ENCODE assay signal across 8 cellular contexts in genomic region chr12:116737774-116738657, GRCh38. TPM values are rescaled to one million over a fixed set of nuclear protein-coding genes. Genes with fewer than 3 reads are reported as not detected.
DNase-seq lines count a peak whose midpoint lies in the region; ATAC-seq, FAIRE-seq and TF ChIP-seq lines count a peak whose summit lies in the region.

TSS of gene RNFT2 (plus strand) at chr12:116738315. CDS start at chr12:116740498, 2,183 bp downstream.
A gene with protein sequence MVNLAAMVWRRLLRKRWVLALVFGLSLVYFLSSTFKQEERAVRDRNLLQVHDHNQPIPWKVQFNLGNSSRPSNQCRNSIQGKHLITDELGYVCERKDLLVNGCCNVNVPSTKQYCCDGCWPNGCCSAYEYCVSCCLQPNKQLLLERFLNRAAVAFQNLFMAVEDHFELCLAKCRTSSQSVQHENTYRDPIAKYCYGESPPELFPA (minus strand): TSS chr12:116738069. CDS start chr12:116737900, 169 bp downstream.

- POLR2A ChIA-PET in HepG2 (lab: Yijun Ruan, JAX), result interaction anchor here (0.6 to 1.0 kb wide), 3 partner anchors 45 to 80 kb away, joined by 3 read pairs; no protein-coding TSS in a partner anchor

- TF ChIP-seq RAD21 in HepG2 (CRISPR knock-in tag; IDR thresholded peaks at IDR 0.05), result peak; percentile 58

- no peaks in the 10 kb centered on the region; a peak in 2 of 5 replicates for H3K36me3 ChIP-seq in HepG2 (replicated peaks in 1 of 2; ENCODE audit: control insufficient read depth in 1 of 2, insufficient read depth in 2 of 2, low read length in 2 of 2)

- peak; percentile 64 to 80; a peak in 3 of 4 replicates for TF ChIP-seq POLR2A in HepG2 (IDR thresholded peaks at IDR 0.05; ENCODE audit: insufficient read depth in 1 of 2, low read depth in 2 of 2, low read length in 2 of 2)

- DNase-seq in NCI-H69 (lab: John Stamatoyannopoulos, UW), result peak; percentile 100
- DNase-seq in activated CD4-positive, alpha-beta T cell treated with anti-CD3 and anti-CD28 coated beads, Interleukin-2, amount 50 U/mL, for 24 hours (ENCODE audit: low read depth in 1 of 2, low spot score in 1 of 2), result peak; percentile 92 to 99
- peak; percentile 100 for DNase-seq in dermis blood vessel endothelial cell
- DNase-seq in HepG2 (ENCODE audit: low spot score), result peak; percentile 98
- peak; percentile 99 for DNase-seq in stimulated activated CD4-positive, alpha-beta T cell treated with anti-CD3 and anti-CD28 coated beads, Interleukin-4, amount 100 ng/mL, for 1 hour

- H3K9me3 ChIP-seq in HepG2 (ENCODE audit: low read length), result no peaks in the 10 kb centered on the region

- H3K9ac ChIP-seq in HepG2 (ENCODE audit: insufficient read depth, low read depth, low read length), result peak within 1 kb of the TSS; percentile 87

- CTCF ChIA-PET in HepG2 (lab: Yijun Ruan, JAX; ENCODE audit: low intra/inter-chr PET ratio, low total read pairs), result no interaction called here

- no peaks in the 10 kb centered on the region; the same call in 1 of the 2 replicates for H4K20me1 ChIP-seq in HepG2 (ENCODE audit: insufficient read depth, low read length)

- peak within 1 kb of the TSS; percentile 92 for H3K4me2 ChIP-seq in HepG2 (ENCODE audit: low read depth, low read length)

- TF ChIP-seq CTCF in C4-2B (conservative IDR thresholded peaks at IDR 0.05), result no peak; the same call in 1 of the 2 replicates
- no peak for TF ChIP-seq CTCF in HepG2 (CRISPR knock-in tag; IDR thresholded peaks at IDR 0.05)

- no TSS peak for BruUV-seq in HepG2 (replicated peaks; lab: Mats Ljungman, UMichigan)

- no peak for TF ChIP-seq EP300 in HepG2 (IDR thresholded peaks at IDR 0.05; ENCODE audit: low read depth in 2 of 2, low read length in 2 of 2)
- no peak for TF ChIP-seq EP300 in HepG2 (CRISPR knock-in tag; IDR thresholded peaks at IDR 0.05; ENCODE audit: borderline replicate concordance)

- ATAC-seq in GM19328 (IDR thresholded peaks at IDR 0.05; ENCODE audit: unreplicated experiment), result peak; percentile 96
- peak; percentile 94 for ATAC-seq in HG03520 (IDR thresholded peaks at IDR 0.05; ENCODE audit: unreplicated experiment)
- peak; percentile 95 for ATAC-seq in HepG2

- peak; percentile 92 for FAIRE-seq in HepG2 (lab: Jason Lieb, UNC)

- in situ Hi-C loops in HepG2 (cut with HindIII; ENCODE audit: extremely low pct_ligation_motif_present, low pct_unique_long_range_greater_than_20kb), result no loop called here

- H3K27me3 ChIP-seq in HepG2 (ENCODE audit: control insufficient read depth in 1 of 2, insufficient read depth in 2 of 2, low read length in 2 of 2), result no peaks in the 10 kb centered on the region; a peak in 1 of 5 replicates

- 1% methylated on average over 29 of the region's 80 CpGs for WGBS in HepG2 (ENCODE audit: low lambda C conversion rate)

- peaks cover 25% of the 10 kb centered on the region for H3K79me2 ChIP-seq in HepG2 (ENCODE audit: insufficient read depth, low read length)

- peak within 1 kb of the TSS; percentile 75 for H2AFZ ChIP-seq in HepG2 (ENCODE audit: low read length)

- H3K4me1 ChIP-seq in HepG2 (ENCODE audit: insufficient read depth, low read length), result peaks cover 44% of the 10 kb centered on the region

- H3K27ac ChIP-seq in C4-2B, result peak within 1 kb of the TSS; percentile 68
- H3K27ac ChIP-seq in HepG2 (ENCODE audit: extremely low read length, insufficient read depth, low read length), result peak within 1 kb of the TSS; percentile 63

- intact Hi-C loops in HepG2 (cut with micrococcal nuclease; ENCODE audit: unreplicated experiment), result loop anchor here (1.0 to 10.0 kb wide), 2 partner anchors 81 to 177 kb away; partner anchors contain the start of gene FBXW8

- H3K4me3 ChIP-seq in HepG2 (replicated peaks in 1 of 3; ENCODE audit: insufficient read depth in 1 of 3, low read depth in 2 of 3, low read length in 3 of 3), result peak within 1 kb of the TSS; percentile 76 to 97 (median 89)

TF ChIP-seq in HepG2, 621 proteins besides CTCF, POLR2A, EP300 and RAD21 (continues in another document):
- no peak for TF ChIP-seq ADNP (CRISPR knock-in tag; IDR thresholded peaks at IDR 0.05)
- TF ChIP-seq GABPA (IDR thresholded peaks at IDR 0.05; ENCODE audit: low read depth, low read length), result peak; percentile 64
- peak; percentile 89 for TF ChIP-seq GABPA (CRISPR knock-in tag; IDR thresholded peaks at IDR 0.05; ENCODE audit: low read depth)
- peak; percentile 61; the same call in 1 of the 2 replicates for TF ChIP-seq SOX5 (CRISPR knock-in tag; IDR thresholded peaks at IDR 0.05; ENCODE audit: borderline replicate concordance)
- 0 out of 2 replicates have a peak, but pooled peaks have one; percentile 32 for TF ChIP-seq DMTF1 (CRISPR knock-in tag; IDR thresholded peaks at IDR 0.05)

RNA-seq across cellular contexts. Expression of gene RNFT2, which starts in this region (rescaled TPM):
- total RNA-seq in dermis blood vessel endothelial cell (2.2 and 2.9 TPM in 2 replicates), HepG2 (2016; rRNA removed; fragmentation: Illumina TruSeq; extraction: Trizol) (7.1 and 8.3 TPM in 2 replicates)
- total RNA-seq in HepG2 (2016; cell fraction: cytosol; rRNA removed; fragmentation: Illumina TruSeq; extraction: Trizol; ENCODE audit: low read depth), result 4.9 and 5.0 TPM in 2 replicates
- 6.1 and 7.2 TPM in 2 replicates for total RNA-seq in HepG2 (2016; cell fraction: insoluble cytoplasmic fraction; rRNA removed; fragmentation: Illumina TruSeq; extraction: Trizol)
- total RNA-seq in HepG2 (2016; cell fraction: membrane; rRNA removed; fragmentation: Illumina TruSeq; extraction: Trizol), result 7.4 and 8.0 TPM in 2 replicates
- 7.7 and 9.7 TPM in 2 replicates for total RNA-seq in HepG2 (2016; cell fraction: nucleus; rRNA removed; fragmentation: Illumina TruSeq; extraction: Trizol)
- 3.3 and 3.4 TPM in 2 replicates for polyA plus RNA-seq in HepG2 (2011; rRNA removed)
- 2.2 and 2.3 TPM in 2 replicates for polyA plus RNA-seq in HepG2 (2011; cell fraction: cytosol; rRNA removed)
- 3.3 and 4.4 TPM in 2 replicates for polyA plus RNA-seq in HepG2 (2011; cell fraction: nucleus; rRNA removed)
- 1.6 and 3.2 TPM in 2 replicates for polyA plus RNA-seq in HepG2 (2012)
- polyA plus RNA-seq in HepG2 (2016; cell fraction: cytosol; fragmentation: Illumina TruSeq; extraction: Trizol; ENCODE audit: low read depth), result 1.2 TPM in 2 replicates
- polyA plus RNA-seq in HepG2 (2016; cell fraction: insoluble cytoplasmic fraction; fragmentation: Illumina TruSeq; extraction: Trizol; ENCODE audit: low read depth), result 2.3 and 3.9 TPM in 2 replicates
- polyA plus RNA-seq in HepG2 (2016; cell fraction: membrane; fragmentation: Illumina TruSeq; extraction: Trizol; ENCODE audit: low read depth), result 3.2 and 3.7 TPM in 2 replicates
- 10.6 and 13.3 TPM in 2 replicates for polyA plus RNA-seq in HepG2 (2016; cell fraction: nucleus; fragmentation: Illumina TruSeq; extraction: Trizol; ENCODE audit: insufficient read depth, low read depth)
- 12.6 and 43.4 TPM in 2 replicates for polyA minus RNA-seq in HepG2 (2011; rRNA and poly(A)+ RNA removed; ENCODE audit: low replicate concordance)
- 5.0 and 6.7 TPM in 2 replicates for polyA minus RNA-seq in HepG2 (2011; cell fraction: cytosol; rRNA and poly(A)+ RNA removed)
- polyA minus RNA-seq in HepG2 (2011; cell fraction: nucleus; rRNA and poly(A)+ RNA removed), result 5.2 TPM in 2 replicates

RNA-seq across cellular contexts. Expression of the second gene that starts in this region (rescaled TPM):
- total RNA-seq in dermis blood vessel endothelial cell (44.4 and 54.6 TPM in 2 replicates), HepG2 (2016; rRNA removed; fragmentation: Illumina TruSeq; extraction: Trizol) (51.8 and 65.6 TPM in 2 replicates)
- total RNA-seq in HepG2 (2016; cell fraction: cytosol; rRNA removed; fragmentation: Illumina TruSeq; extraction: Trizol; ENCODE audit: low read depth), result 73.3 and 84.9 TPM in 2 replicates
- 52.8 and 55.9 TPM in 2 replicates for total RNA-seq in HepG2 (2016; cell fraction: insoluble cytoplasmic fraction; rRNA removed; fragmentation: Illumina TruSeq; extraction: Trizol)
- 130 and 144 TPM in 2 replicates for total RNA-seq in HepG2 (2016; cell fraction: membrane; rRNA removed; fragmentation: Illumina TruSeq; extraction: Trizol)
- total RNA-seq in HepG2 (2016; cell fraction: nucleus; rRNA removed; fragmentation: Illumina TruSeq; extraction: Trizol), result 23.5 and 30.9 TPM in 2 replicates
- 16.1 and 20.0 TPM in 2 replicates for polyA plus RNA-seq in HepG2 (2011; rRNA removed)
- 10.7 and 16.5 TPM in 2 replicates for polyA plus RNA-seq in HepG2 (2011; cell fraction: cytosol; rRNA removed)
- 6.8 and 7.2 TPM in 2 replicates for polyA plus RNA-seq in HepG2 (2011; cell fraction: nucleus; rRNA removed)
- polyA plus RNA-seq in HepG2 (2012), result 9.0 and 11.3 TPM in 2 replicates
- 87.5 and 98.3 TPM in 2 replicates for polyA plus RNA-seq in HepG2 (2016; cell fraction: cytosol; fragmentation: Illumina TruSeq; extraction: Trizol; ENCODE audit: low read depth)
- polyA plus RNA-seq in HepG2 (2016; cell fraction: insoluble cytoplasmic fraction; fragmentation: Illumina TruSeq; extraction: Trizol; ENCODE audit: low read depth), result 40.6 and 42.1 TPM in 2 replicates
- 97.7 TPM in 2 replicates for polyA plus RNA-seq in HepG2 (2016; cell fraction: membrane; fragmentation: Illumina TruSeq; extraction: Trizol; ENCODE audit: low read depth)
- 25.0 and 26.3 TPM in 2 replicates for polyA plus RNA-seq in HepG2 (2016; cell fraction: nucleus; fragmentation: Illumina TruSeq; extraction: Trizol; ENCODE audit: insufficient read depth, low read depth)
- polyA minus RNA-seq in HepG2 (2011; rRNA and poly(A)+ RNA removed; ENCODE audit: low replicate concordance), result 26.4 and 35.5 TPM in 2 replicates
- polyA minus RNA-seq in HepG2 (2011; cell fraction: cytosol; rRNA and poly(A)+ RNA removed), result 16.0 TPM in 2 replicates
- polyA minus RNA-seq in HepG2 (2011; cell fraction: nucleus; rRNA and poly(A)+ RNA removed), result 8.1 and 10.8 TPM in 2 replicates

Comparison
In these comparisons a context has a peak if more than half of its experiments do, and no peak if none do; other contexts are left out.
1. Peak in every context shown above with its lines: DNase-seq, ATAC-seq, H3K4me3 ChIP-seq and H3K27ac ChIP-seq.